ENCODE assay signal across 8 cellular contexts in genomic region chr19:50794778-50795664, GRCh38. TPM values are rescaled to one million over a fixed set of nuclear protein-coding genes. Genes with fewer than 3 reads are reported as not detected.
DNase-seq lines count a peak whose midpoint lies in the region; ATAC-seq and TF ChIP-seq lines count a peak whose summit lies in the region.

No MANE protein-coding gene starts in this region.

- POLR2A ChIA-PET in Panc1 (lab: Charles Lee), result interaction anchor here (0.7 kb wide), 1 partner anchor 122 kb away, joined by 5 read pairs; no protein-coding TSS in a partner anchor

- peak; percentile 56 for TF ChIP-seq POLR2A in GM19193 (IDR thresholded peaks at IDR 0.05; ENCODE audit: extremely low read depth, insufficient read depth, insufficient read length)

- no peak overlapping the region for H3K4me3 ChIP-seq in Panc1 (ENCODE audit: low read depth in 2 of 2, low read length in 2 of 2)

- H3K27ac ChIP-seq in Panc1 (ENCODE audit: low read length) (no peak overlapping the region), foreskin keratinocyte (no peak overlapping the region)

- in situ Hi-C loops in Panc1 (cut with HindIII; ENCODE audit: low pct_unique_long_range_greater_than_20kb, low sequenced_read_pairs), result no loop called here

- peak; percentile 59; the same call in 1 of the 2 replicates for TF ChIP-seq CTCF in Panc1 (IDR thresholded peaks at IDR 0.05)
- peak; percentile 43 for TF ChIP-seq CTCF in foreskin keratinocyte (conservative IDR thresholded peaks at IDR 0.05)

- CTCF ChIA-PET in Panc1 (lab: Charles Lee), result interaction anchor here (2.0 kb wide), 1 partner anchor 127 kb away, joined by 4 read pairs; no protein-coding TSS in a partner anchor

- H3K9me3 ChIP-seq in Panc1 (ENCODE audit: control insufficient read depth, insufficient read depth, low read depth, low read length), result no peaks in the 10 kb centered on the region

- TSS peak; percentile 27 for BruUV-seq in Panc1 (replicated peaks; lab: Mats Ljungman, UMichigan)

- ATAC-seq in Panc1 (peak; percentile 67), foreskin keratinocyte (peak; percentile 31), GM21360 (IDR thresholded peaks at IDR 0.05; ENCODE audit: unreplicated experiment) (no peak), GM18520 (IDR thresholded peaks at IDR 0.05; ENCODE audit: unreplicated experiment) (no peak), GM19463 (IDR thresholded peaks at IDR 0.05; ENCODE audit: unreplicated experiment) (no peak)

- intact Hi-C loops in Panc1 (cut with micrococcal nuclease; ENCODE audit: unreplicated experiment), result loop anchor here (5.0 kb wide), 1 partner anchor 127 kb away; no protein-coding TSS in a partner anchor

- no peaks in the 10 kb centered on the region; the same call in 1 of the 2 replicates for H3K36me3 ChIP-seq in Panc1 (ENCODE audit: control insufficient read depth, insufficient read depth, low read length)

- DNase-seq in D341Med (ENCODE audit: low spot score) (peak; percentile 70), Panc1 (ENCODE audit: low read depth, low spot score) (no peak), foreskin keratinocyte (peak; percentile 40 to 59), superior temporal gyrus (ENCODE audit: extremely low spot score) (no peak)

- H3K27me3 ChIP-seq in Panc1 (ENCODE audit: control insufficient read depth, insufficient read depth, low read length) (no peaks in the 10 kb centered on the region), foreskin keratinocyte (no peaks in the 10 kb centered on the region)

- H3K4me1 ChIP-seq in Panc1 (ENCODE audit: control insufficient read depth, insufficient read depth, low read length) (no peaks in the 10 kb centered on the region), foreskin keratinocyte (no peaks in the 10 kb centered on the region)

RNA-seq across cellular contexts. Expression of gene ACP4, which starts 4.8 kb away (rescaled TPM):
- total RNA-seq in Panc1 (2021; ENCODE audit: unreplicated experiment) (not detected), foreskin keratinocyte (not detected in 2 replicates)
- 0.16 TPM for polyA plus RNA-seq in Panc1 (2012; ENCODE audit: insufficient read length)
- polyA plus RNA-seq in foreskin keratinocyte, result not detected in 2 replicates

RNA-seq across cellular contexts. Expression of gene GPR32, which starts 24.8 kb away (rescaled TPM):
- total RNA-seq in Panc1 (2021; ENCODE audit: unreplicated experiment) (not detected), foreskin keratinocyte (not detected in 2 replicates)
- polyA plus RNA-seq in Panc1 (2012; ENCODE audit: insufficient read length), result not detected
- polyA plus RNA-seq in foreskin keratinocyte, result not detected in 2 replicates

RNA-seq across cellular contexts. Expression of gene KLK1, which starts 28.6 kb away (rescaled TPM):
- total RNA-seq in Panc1 (2021; ENCODE audit: unreplicated experiment), result 0.31 TPM
- not detected for polyA plus RNA-seq in Panc1 (2012; ENCODE audit: insufficient read length)
- 1.1 and 1.3 TPM in 2 replicates for total RNA-seq in foreskin keratinocyte
- 3.9 and 5.0 TPM in 2 replicates for polyA plus RNA-seq in foreskin keratinocyte

RNA-seq across cellular contexts. Expression of gene KLK15, which starts 38.4 kb away (rescaled TPM):
- total RNA-seq in Panc1 (2021; ENCODE audit: unreplicated experiment), result not detected
- polyA plus RNA-seq in Panc1 (2012; ENCODE audit: insufficient read length), result not detected
- total RNA-seq in foreskin keratinocyte, result not detected in 2 replicates
- polyA plus RNA-seq in foreskin keratinocyte, result not detected in 2 replicates

RNA-seq across cellular contexts. Expression of gene KLK3, which starts 59.7 kb away (rescaled TPM):
- total RNA-seq in Panc1 (2021; ENCODE audit: unreplicated experiment), result not detected
- not detected for polyA plus RNA-seq in Panc1 (2012; ENCODE audit: insufficient read length)
- total RNA-seq in foreskin keratinocyte, result not detected in 2 replicates
- polyA plus RNA-seq in foreskin keratinocyte, result not detected in 2 replicates

Comparison
In these comparisons a context has a peak if more than half of its experiments do, and no peak if none do; other contexts are left out.
1. DNase-seq: peak in D341Med (single experiment) and foreskin keratinocyte (2 of 2); none in Panc1 (single experiment) and superior temporal gyrus (single experiment).
2. ATAC-seq: peak in Panc1 (single experiment) and foreskin keratinocyte (single experiment); none in GM21360 (single experiment), GM18520 (single experiment) and GM19463 (single experiment).